ENCODE assay signal across 1 cellular context in genomic region chr7:31052504-31052840, GRCh38.
TF ChIP-seq lines count a peak whose summit lies in the region.

No MANE protein-coding gene starts in this region.

TF ChIP-seq in GM23338, 12 proteins besides CTCF, POLR2A, EP300 and RAD21 (continued from another document):
- TF ChIP-seq ETS1 (IDR thresholded peaks at IDR 0.05) (no peak), EZH2 (IDR thresholded peaks at IDR 0.05; ENCODE audit: low read depth, unreplicated experiment) (peak; percentile 36), ZNF331 (CRISPR knock-in tag; IDR thresholded peaks at IDR 0.05; ENCODE audit: low read depth) (no peak), POLR2AphosphoS5 (IDR thresholded peaks at IDR 0.05; ENCODE audit: low read depth) (no peak)
